ENCODE assay signal across 15 cellular contexts in the genomic region with DNA sequence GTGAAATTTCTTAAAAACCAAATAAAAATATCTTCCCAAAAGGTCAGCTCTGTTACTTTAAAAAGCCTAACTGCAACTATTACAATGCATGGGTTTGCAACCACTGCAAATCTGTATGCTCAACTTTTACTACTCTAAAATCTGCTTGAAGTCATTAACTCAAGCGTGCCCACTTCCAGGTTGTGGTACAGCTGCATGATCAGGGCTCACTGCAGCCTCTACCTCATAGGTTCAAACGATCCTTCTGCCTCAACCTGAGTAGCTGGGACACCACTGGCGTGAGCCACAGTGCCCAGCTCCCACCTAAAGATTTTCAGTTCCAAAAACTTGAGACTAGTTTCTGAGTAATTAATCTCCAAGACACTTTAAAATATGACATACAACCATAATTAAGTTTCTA. TPM values are rescaled to one million over a fixed set of nuclear protein-coding genes. Genes with fewer than 3 reads are reported as not detected.
DNase-seq lines count a peak whose midpoint lies in the region; ATAC-seq and TF ChIP-seq lines count a peak whose summit lies in the region.
"Had no signal": no experiment of that assay in that cellular context is flagged by ENCODE, and none has a peak within 500 bp of the region (broad histone marks: within the 10 kb centered on the region; RNA-seq: fewer than 3 reads in every experiment).

No MANE protein-coding gene starts in this region.

- TF ChIP-seq CTCF in H9 (conservative IDR thresholded peaks at IDR 0.05) (no peak), mesothelial cell of epicardium (IDR thresholded peaks at IDR 0.05; ENCODE audit: unreplicated experiment) (no peak), gastroesophageal sphincter (IDR thresholded peaks at IDR 0.05) (no peak)
- no peak for TF ChIP-seq CTCF in activated CD8-positive, alpha-beta T cell treated with anti-CD3 and anti-CD28 coated beads for 36 hours (IDR thresholded peaks at IDR 0.05)

- DNase-seq in CD4-positive, alpha-beta memory T cell, result peak in 3 of 5 donors; percentile 35 to 56 (median 39)
- DNase-seq in H9 (no peak), mesothelial cell of epicardium (ENCODE audit: low spot score in 2 of 2, unreplicated experiment in 2 of 2) (no peak), A172 (ENCODE audit: low spot score) (no peak), nucleus accumbens (lab: John Stamatoyannopoulos, UW) (no peak)
- peak; percentile 88 for DNase-seq in activated CD8-positive, alpha-beta T cell treated with anti-CD3 and anti-CD28 coated beads for 36 hours
- DNase-seq: HCEC 1CT, midbrain, NCI-H1417 treated with DMSO at 0.1 percent for 48 hours, NCI-H82, sigmoid colon had no signal

- no peak overlapping the region for H2BK15ac ChIP-seq in H9 (ENCODE audit: low read depth, low read length)

- H3K27ac Mint-ChIP-seq in CD4-positive, alpha-beta memory T cell, result peak overlapping the region; percentile 80 to 94 (median 89)
- peak overlapping the region in 2 of 3 experiments; percentile 20 to 79; a peak in 4 of 7 replicates for H3K27ac Mint-ChIP-seq in H9
- H3K27ac Mint-ChIP-seq in activated CD8-positive, alpha-beta T cell treated with anti-CD3 and anti-CD28 coated beads for 36 hours, result peak overlapping the region; percentile 90
- H3K27ac Mint-ChIP-seq in mesothelial cell of epicardium, result peak overlapping the region; percentile 35

- peak overlapping the region; percentile 29 for H3K4me2 ChIP-seq in H9 (ENCODE audit: insufficient read depth, insufficient read length, low read length)

- no peak overlapping the region for H2BK12ac ChIP-seq in H9 (ENCODE audit: insufficient read length, low read depth, low read length)

- no peak overlapping the region for H3K9ac ChIP-seq in H9 (ENCODE audit: extremely low read depth, insufficient read length, low read length)

- H4K91ac ChIP-seq in H9 (ENCODE audit: insufficient read length, low read depth, low read length), result no peak overlapping the region

- no peak overlapping the region for H2AK5ac ChIP-seq in H9 (ENCODE audit: insufficient read length, low read length)

- peaks cover 87% of the 10 kb centered on the region for H3K79me2 ChIP-seq in H9 (ENCODE audit: insufficient read depth, low read length)

- H2AFZ ChIP-seq in H9 (ENCODE audit: low read length), result no peak overlapping the region

- peaks cover 60 to 97% (median 80%) of the 10 kb centered on the region in 4 donors for H3K4me1 Mint-ChIP-seq in CD4-positive, alpha-beta memory T cell
- H3K4me1 Mint-ChIP-seq in H9, result peaks cover 69 to 76% of the 10 kb centered on the region in 2 experiments
- peaks cover 86% of the 10 kb centered on the region for H3K4me1 Mint-ChIP-seq in activated CD8-positive, alpha-beta T cell treated with anti-CD3 and anti-CD28 coated beads for 36 hours (ENCODE audit: low read depth)
- peaks cover 49% of the 10 kb centered on the region for H3K4me1 Mint-ChIP-seq in mesothelial cell of epicardium

- H3K18ac ChIP-seq in H9 (ENCODE audit: insufficient read length, low read depth, low read length), result no peak overlapping the region

- peaks cover 5% of the 10 kb centered on the region for H3K36me3 ChIP-seq in CD4-positive, alpha-beta memory T cell (ENCODE audit: insufficient read depth, low read length)
- H3K36me3 ChIP-seq in gastroesophageal sphincter, result peaks cover 0 to 6% of the 10 kb centered on the region in 2 donors
- H3K36me3 ChIP-seq: breast epithelium had no signal

- H3K27ac ChIP-seq in CD4-positive, alpha-beta memory T cell (ENCODE audit: low read depth, low read length), result peak overlapping the region; percentile 46
- H3K27ac ChIP-seq in H9 (ENCODE audit: insufficient read length, low read depth, low read length) (no peak overlapping the region), gastroesophageal sphincter (no peak overlapping the region)
- H3K27ac ChIP-seq: breast epithelium, HL-60, sigmoid colon had no signal

- H3K4me1 ChIP-seq in CD4-positive, alpha-beta memory T cell (ENCODE audit: insufficient read depth, low read length), result peaks cover 97% of the 10 kb centered on the region
- H3K4me1 ChIP-seq in H9 (ENCODE audit: insufficient read depth, low read length), result peaks cover 34% of the 10 kb centered on the region
- peaks cover 10 to 100% (median 79%) of the 10 kb centered on the region in 3 donors for H3K4me1 ChIP-seq in gastroesophageal sphincter

- H3K27me3 Mint-ChIP-seq in CD4-positive, alpha-beta memory T cell, result no peaks in the 10 kb centered on the region
- H3K27me3 Mint-ChIP-seq in H9 (ENCODE audit: low read depth), result no peaks in the 10 kb centered on the region
- no peaks in the 10 kb centered on the region for H3K27me3 Mint-ChIP-seq in activated CD8-positive, alpha-beta T cell treated with anti-CD3 and anti-CD28 coated beads for 36 hours
- no peaks in the 10 kb centered on the region for H3K27me3 Mint-ChIP-seq in mesothelial cell of epicardium (ENCODE audit: low read depth)

- H2BK5ac ChIP-seq in H9 (ENCODE audit: insufficient read length, low read length), result no peak overlapping the region

- H2BK120ac ChIP-seq in H9 (ENCODE audit: low read depth, low read length, poor library complexity, severe bottlenecking), result no peak overlapping the region

- no peak overlapping the region for H3K23ac ChIP-seq in H9 (ENCODE audit: insufficient read length, low read depth, low read length)

- peaks cover 4% of the 10 kb centered on the region for H3K79me1 ChIP-seq in H9 (ENCODE audit: insufficient read depth, low read depth, low read length, poor library complexity, severe bottlenecking)

- no peak for TF ChIP-seq EP300 in gastroesophageal sphincter (IDR thresholded peaks at IDR 0.05)

- no CpG with 5 or more reads among the region's 3 CpGs for WGBS in H9 (ENCODE audit: extremely low coverage, insufficient read length, low lambda C conversion rate)
- 33 to 54% methylated on average over 1 to 2 of the region's 3 CpGs for WGBS in gastroesophageal sphincter (ENCODE audit: low coverage in 1 of 2), 2 donors

- H3K9me3 ChIP-seq in CD4-positive, alpha-beta memory T cell (ENCODE audit: control insufficient read depth in 1 of 2, low read length in 2 of 2), result no peaks in the 10 kb centered on the region
- H3K9me3 ChIP-seq in H9 (ENCODE audit: control insufficient read depth, low read depth, low read length), result no peaks in the 10 kb centered on the region
- no peaks in the 10 kb centered on the region for H3K9me3 ChIP-seq in gastroesophageal sphincter
- H3K9me3 ChIP-seq: breast epithelium, sigmoid colon had no signal

- intact Hi-C loops in CD4-positive, alpha-beta memory T cell (cut with micrococcal nuclease), result no loop called here
- intact Hi-C loops in activated CD8-positive, alpha-beta T cell treated with anti-CD3 and anti-CD28 coated beads for 36 hours (cut with micrococcal nuclease), result no loop called here

- peak overlapping the region; percentile 16 to 27 for H3K4me3 ChIP-seq in CD4-positive, alpha-beta memory T cell (ENCODE audit: low read length in 2 of 2)
- no peak overlapping the region for H3K4me3 ChIP-seq in gastroesophageal sphincter
- H3K4me3 ChIP-seq: breast epithelium, sigmoid colon had no signal

- CTCF ChIA-PET in CD4-positive, alpha-beta memory T cell (lab: Charles Lee; ENCODE audit: partially characterized antibody), result interaction anchor here (0.7 to 6.5 kb wide), 10 partner anchors 11 to 91 kb away, joined by 4 to 73 read pairs (median 9); no protein-coding TSS in a partner anchor
- CTCF ChIA-PET in activated CD8-positive, alpha-beta T cell treated with anti-CD3 and anti-CD28 coated beads for 36 hours (lab: Charles Lee), result interaction anchor here (0.8 to 8.6 kb wide), 9 partner anchors 9 to 91 kb away, joined by 3 to 113 read pairs (median 7); a partner anchor contains a TSS

- H3K27me3 ChIP-seq in CD4-positive, alpha-beta memory T cell (ENCODE audit: insufficient read depth, low read length), result no peaks in the 10 kb centered on the region
- H3K27me3 ChIP-seq in H9 (ENCODE audit: insufficient read depth, low read length), result no peaks in the 10 kb centered on the region
- no peaks in the 10 kb centered on the region for H3K27me3 ChIP-seq in gastroesophageal sphincter
- H3K27me3 ChIP-seq: breast epithelium, sigmoid colon had no signal

- H3K4ac ChIP-seq in H9 (ENCODE audit: low read depth, low read length), result no peak overlapping the region

- no peak overlapping the region for H3K56ac ChIP-seq in H9 (ENCODE audit: insufficient read length, low read depth, low read length)

- TF ChIP-seq POLR2A in gastroesophageal sphincter (IDR thresholded peaks at IDR 0.05), result no peak

- no peak overlapping the region for H4K5ac ChIP-seq in H9 (ENCODE audit: insufficient read length, low read depth, low read length)

- POLR2A ChIA-PET in CD4-positive, alpha-beta memory T cell (lab: Charles Lee; ENCODE audit: partially characterized antibody), result interaction anchor here (1.2 to 6.4 kb wide), 10 partner anchors 10 to 62 kb away, joined by 3 to 52 read pairs (median 8); a partner anchor contains a TSS
- POLR2A ChIA-PET in activated CD8-positive, alpha-beta T cell treated with anti-CD3 and anti-CD28 coated beads for 36 hours (lab: Charles Lee), result interaction anchor here (0.6 to 17.8 kb wide), 9 partner anchors 9 to 1712 kb away, joined by 3 to 243 read pairs (median 20); a partner anchor contains a TSS

- H3K4me3 Mint-ChIP-seq in CD4-positive, alpha-beta memory T cell, result peak overlapping the region; percentile 83 to 93 (median 88)
- H3K4me3 Mint-ChIP-seq in H9 (peak overlapping the region in 1 of 2 experiments; percentile 64; a peak in 2 of 5 replicates), mesothelial cell of epicardium (no peak overlapping the region)
- H3K4me3 Mint-ChIP-seq in activated CD8-positive, alpha-beta T cell treated with anti-CD3 and anti-CD28 coated beads for 36 hours, result peak overlapping the region; percentile 72

- H3K36me3 Mint-ChIP-seq in CD4-positive, alpha-beta memory T cell, result peaks cover 4 to 28% of the 10 kb centered on the region in 2 donors
- H3K36me3 Mint-ChIP-seq in H9 (ENCODE audit: insufficient read depth in 1 of 3, low read depth in 3 of 3) (peaks cover 5 to 6% (median 5%) of the 10 kb centered on the region in 3 experiments; a peak in 5 of 7 replicates), mesothelial cell of epicardium (peaks cover under 1% of the 10 kb centered on the region)
- H3K36me3 Mint-ChIP-seq in activated CD8-positive, alpha-beta T cell treated with anti-CD3 and anti-CD28 coated beads for 36 hours (ENCODE audit: low read depth), result peaks cover 23% of the 10 kb centered on the region

- H3K14ac ChIP-seq in H9 (ENCODE audit: insufficient read depth, low read length), result no peak overlapping the region

- no peak overlapping the region for H2BK20ac ChIP-seq in H9 (ENCODE audit: low read depth, low read length, poor library complexity, severe bottlenecking)

- peak; percentile 62 for ATAC-seq in activated CD8-positive, alpha-beta T cell treated with anti-CD3 and anti-CD28 coated beads for 36 hours
- ATAC-seq in GM21723 (IDR thresholded peaks at IDR 0.05; ENCODE audit: unreplicated experiment) (no peak), gastroesophageal sphincter (no peak)

- peaks cover 7% of the 10 kb centered on the region for H4K20me1 ChIP-seq in H9 (ENCODE audit: control insufficient read depth, insufficient read depth, insufficient read length)

- H3K23me2 ChIP-seq in H9 (ENCODE audit: insufficient read length, low read depth, low read length, poor library complexity, severe bottlenecking), result no peaks in the 10 kb centered on the region

- H4K8ac ChIP-seq in H9 (replicated peaks; ENCODE audit: insufficient read length, low read depth, low read length), result no peak overlapping the region

- no peak overlapping the region for H3T11ph ChIP-seq in H9 (ENCODE audit: low read length)

- H3K9me3 Mint-ChIP-seq in CD4-positive, alpha-beta memory T cell, result no peaks in the 10 kb centered on the region
- no peaks in the 10 kb centered on the region for H3K9me3 Mint-ChIP-seq in H9
- no peaks in the 10 kb centered on the region for H3K9me3 Mint-ChIP-seq in activated CD8-positive, alpha-beta T cell treated with anti-CD3 and anti-CD28 coated beads for 36 hours
- H3K9me3 Mint-ChIP-seq in mesothelial cell of epicardium, result no peaks in the 10 kb centered on the region

RNA-seq across cellular contexts. Expression of a gene that starts 8.2 kb away (rescaled TPM):
- 100 to 1,000 TPM; 127 to 129 TPM for total RNA-seq in CD4-positive, alpha-beta memory T cell
- 10 to 100 TPM; 24.7 to 39.7 TPM for polyA plus RNA-seq in CD4-positive, alpha-beta memory T cell
- 85.9 TPM in 2 replicates for total RNA-seq in H9 (2021)
- total RNA-seq in activated CD8-positive, alpha-beta T cell treated with anti-CD3 and anti-CD28 coated beads for 36 hours, result 10 to 100 TPM; 45.9 to 47.4 TPM
- 70.3 to 73.1 TPM (median 70.5 TPM) in 3 replicates for total RNA-seq in mesothelial cell of epicardium
- 33.8 and 38.1 TPM in 2 replicates for total RNA-seq in A172 (2014; rRNA removed; shearing (Covaris generic))
- total RNA-seq in gastroesophageal sphincter, result 10 to 100 TPM; 49.5 to 75.8 (median 66.5) TPM

RNA-seq across cellular contexts. Expression of a gene that starts 19.8 kb away (rescaled TPM):
- 10 to 100 TPM; 44.4 to 47.8 TPM for total RNA-seq in CD4-positive, alpha-beta memory T cell
- polyA plus RNA-seq in CD4-positive, alpha-beta memory T cell, result 10 to 100 TPM; 11.2 to 19.1 TPM
- total RNA-seq in H9 (2021) (60.9 and 62.9 TPM in 2 replicates), mesothelial cell of epicardium (57.8 to 59.2 TPM (median 57.9 TPM) in 3 replicates), gastroesophageal sphincter (10 to 100 TPM; 23.2 to 34.8 (median 27.9) TPM)
- total RNA-seq in activated CD8-positive, alpha-beta T cell treated with anti-CD3 and anti-CD28 coated beads for 36 hours, result 10 to 100 TPM; 39.2 to 42.2 TPM
- total RNA-seq in A172 (2014; rRNA removed; shearing (Covaris generic)), result 25.8 and 28.9 TPM in 2 replicates

RNA-seq across cellular contexts. Expression of a gene that starts 34.4 kb away (rescaled TPM):
- 1 to 10 TPM; 2.1 to 2.4 TPM for total RNA-seq in CD4-positive, alpha-beta memory T cell
- under 1 TPM in 1 of 2 donors, not detected in 1; 0.13 TPM for polyA plus RNA-seq in CD4-positive, alpha-beta memory T cell
- total RNA-seq in H9 (2021), result 19.9 and 20.9 TPM in 2 replicates
- 10 to 100 TPM; 78.5 to 78.7 TPM for total RNA-seq in activated CD8-positive, alpha-beta T cell treated with anti-CD3 and anti-CD28 coated beads for 36 hours
- total RNA-seq in mesothelial cell of epicardium, result 5.3 to 7.1 TPM (median 5.7 TPM) in 3 replicates
- not detected in 2 replicates for total RNA-seq in A172 (2014; rRNA removed; shearing (Covaris generic))
- 1 to 10 TPM; 1.3 to 4.6 (median 2.8) TPM for total RNA-seq in gastroesophageal sphincter

RNA-seq across cellular contexts. Expression of a gene that starts 56.5 kb away (rescaled TPM):
- total RNA-seq in CD4-positive, alpha-beta memory T cell, result 10 to 100 TPM in 1 of 2 experiments, 1 to 10 TPM in 1; 9.9 to 10.3 TPM
- 1 to 10 TPM in 1 of 2 donors, under 1 TPM in 1; 0.52 to 2.5 TPM for polyA plus RNA-seq in CD4-positive, alpha-beta memory T cell
- total RNA-seq in H9 (2021), result 15.9 and 16.4 TPM in 2 replicates
- total RNA-seq in activated CD8-positive, alpha-beta T cell treated with anti-CD3 and anti-CD28 coated beads for 36 hours, result 1 to 10 TPM; 7.5 to 7.6 TPM
- total RNA-seq in mesothelial cell of epicardium, result 12.0 to 12.6 TPM (median 12.2 TPM) in 3 replicates
- 23.7 and 24.1 TPM in 2 replicates for total RNA-seq in A172 (2014; rRNA removed; shearing (Covaris generic))
- total RNA-seq in gastroesophageal sphincter, result 10 to 100 TPM; 12.0 to 28.9 (median 13.8) TPM

Comparison
In these comparisons a context has a peak if more than half of its experiments do, and no peak if none do; other contexts are left out.
1. DNase-seq: peak in CD4-positive, alpha-beta memory T cell (3 of 5) and activated CD8-positive, alpha-beta T cell treated with anti-CD3 and anti-CD28 coated beads for 36 hours (single experiment); none in H9 (single experiment), mesothelial cell of epicardium (0 of 2), A172 (single experiment) and nucleus accumbens (0 of 56).
2. H3K4me3 ChIP-seq: peak in CD4-positive, alpha-beta memory T cell (2 of 2); none in gastroesophageal sphincter (0 of 2).
3. H3K27ac Mint-ChIP-seq: peak in every context shown above with its lines; median percentile 90 in activated CD8-positive, alpha-beta T cell treated with anti-CD3 and anti-CD28 coated beads for 36 hours; 89 in CD4-positive, alpha-beta memory T cell; 50 in H9; 35 in mesothelial cell of epicardium.